In the genomic region with DNA sequence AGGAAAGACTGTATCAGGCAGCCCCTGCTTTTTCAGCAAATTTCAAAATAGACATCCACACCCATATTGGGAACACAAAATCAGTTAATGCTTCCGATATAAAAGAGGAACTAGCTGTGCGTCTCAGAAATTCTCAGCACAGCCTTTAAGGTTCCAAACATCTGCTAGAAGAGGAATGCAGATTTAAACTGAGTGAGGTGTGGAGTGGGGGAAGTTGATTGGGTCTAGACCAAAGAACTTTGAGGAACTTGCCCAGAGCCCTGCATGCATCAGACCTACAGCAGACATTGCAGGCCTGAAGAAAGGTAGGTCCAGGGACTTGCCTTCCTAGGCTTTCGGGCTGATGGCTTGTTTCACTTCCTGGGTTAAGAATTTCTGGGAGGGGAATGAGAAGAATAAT, we compare ENCODE assay signal across 14 cellular contexts. TPM values are rescaled to one million over a fixed set of nuclear protein-coding genes. Genes with fewer than 3 reads are reported as not detected.
A peak's percentile ranks its signal among the peaks of the same experiment; 100 is the strongest.
DNase-seq lines count a peak whose midpoint lies in the region; ATAC-seq and TF ChIP-seq lines count a peak whose summit lies in the region.
"Had no signal": no experiment of that assay in that cellular context is flagged by ENCODE, and none has a peak within 500 bp of the region (broad histone marks: within the 10 kb centered on the region; RNA-seq: fewer than 3 reads in every experiment).

TSS of gene MS4A4A (plus strand) at position 255 of the 400 bp plus-strand sequence. CDS start at position 265, 10 bp downstream.

- H3K9ac ChIP-seq in mammary epithelial cell (ENCODE audit: insufficient read depth, low read length): no peak within 1 kb of the TSS
- peak within 1 kb of the TSS in 1 of 2 donors; percentile 2 for H3K9ac ChIP-seq in mucosa of rectum (ENCODE audit: low read depth in 1 of 2, low read length in 2 of 2)

- peaks cover 5% of the 10 kb centered on the region for H3K4me1 Mint-ChIP-seq in endothelial cell (ENCODE audit: unreplicated experiment)
- no peaks in the 10 kb centered on the region for H3K4me1 Mint-ChIP-seq in activated naive CD8-positive, alpha-beta T cell treated with anti-CD3 and anti-CD28 coated beads, Interleukin-2, amount 50 U/mL, for 24 hours

- no peaks in the 10 kb centered on the region for H3K79me2 ChIP-seq in mammary epithelial cell (ENCODE audit: insufficient read depth, low read length)

- H3K27me3 Mint-ChIP-seq in endothelial cell (ENCODE audit: unreplicated experiment): no peaks in the 10 kb centered on the region
- peaks cover 9% of the 10 kb centered on the region for H3K27me3 Mint-ChIP-seq in activated naive CD8-positive, alpha-beta T cell treated with anti-CD3 and anti-CD28 coated beads, Interleukin-2, amount 50 U/mL, for 24 hours

- DNase-seq in breast epithelium (ENCODE audit: low spot score in 2 of 2) (no peak), mammary epithelial cell (no peak), endothelial cell (ENCODE audit: low spot score) (no peak)
- DNase-seq in activated naive CD8-positive, alpha-beta T cell treated with anti-CD3 and anti-CD28 coated beads, Interleukin-2, amount 50 U/mL, for 24 hours: no peak
- DNase-seq: activated CD4-positive, alpha-beta T cell treated with anti-CD3 and anti-CD28 coated beads for 4 hours; effector CD8-positive, alpha-beta T cell; HCEC 1CT had no signal

- peak within 1 kb of the TSS; percentile 4 to 33 (median 15) for H3K4me3 ChIP-seq in breast epithelium
- H3K4me3 ChIP-seq in mammary epithelial cell (replicated peaks in 1 of 3; ENCODE audit: insufficient read depth in 1 of 3, low read depth in 2 of 3, low read length in 3 of 3): no peak within 1 kb of the TSS
- peak within 1 kb of the TSS in 1 of 2 donors; percentile 15 for H3K4me3 ChIP-seq in mucosa of rectum (ENCODE audit: low read length in 2 of 2)

- no peak for TF ChIP-seq POLR2A in breast epithelium (IDR thresholded peaks at IDR 0.05)

- 97% methylated on average over 3 of the region's 3 CpGs for WGBS in mammary epithelial cell (ENCODE audit: low coverage, missing lambda C conversion rate)

- ATAC-seq in HG03342 (IDR thresholded peaks at IDR 0.05; ENCODE audit: unreplicated experiment): no peak
- ATAC-seq in activated naive CD8-positive, alpha-beta T cell treated with anti-CD3 and anti-CD28 coated beads, Interleukin-2, amount 50 U/mL, for 24 hours: no peak
- ATAC-seq in HG02852 (IDR thresholded peaks at IDR 0.05; ENCODE audit: unreplicated experiment): no peak

- H3K27me3 ChIP-seq in breast epithelium (no peaks in the 10 kb centered on the region), mammary epithelial cell (ENCODE audit: insufficient read depth, low read length) (peaks cover 3% of the 10 kb centered on the region), mucosa of rectum (ENCODE audit: control insufficient read depth in 2 of 2, insufficient read depth in 2 of 2, low read length in 2 of 2) (no peaks in the 10 kb centered on the region)

- in situ Hi-C loops in mammary epithelial cell (cut with MboI; ENCODE audit: low sequenced_read_pairs in 2 of 2): no loop called here

- H4K20me1 ChIP-seq in mammary epithelial cell (ENCODE audit: insufficient read depth, low read length): no peaks in the 10 kb centered on the region

- no peaks in the 10 kb centered on the region for H3K4me1 ChIP-seq in breast epithelium
- H3K4me1 ChIP-seq in mammary epithelial cell (ENCODE audit: insufficient read depth, low read length): no peaks in the 10 kb centered on the region
- H3K4me1 ChIP-seq in mucosa of rectum (ENCODE audit: control insufficient read depth in 2 of 2, insufficient read depth in 2 of 2, low read length in 2 of 2): no peaks in the 10 kb centered on the region

- H3K4me3 Mint-ChIP-seq in endothelial cell (ENCODE audit: unreplicated experiment): no peak within 1 kb of the TSS
- H3K4me3 Mint-ChIP-seq in activated naive CD8-positive, alpha-beta T cell treated with anti-CD3 and anti-CD28 coated beads, Interleukin-2, amount 50 U/mL, for 24 hours: no peak within 1 kb of the TSS
- H3K4me3 Mint-ChIP-seq: neural crest cell had no signal

- no peaks in the 10 kb centered on the region for H3K9me3 ChIP-seq in breast epithelium
- H3K9me3 ChIP-seq in mammary epithelial cell (replicated peaks; ENCODE audit: insufficient read depth, low read length): no peaks in the 10 kb centered on the region
- no peaks in the 10 kb centered on the region for H3K9me3 ChIP-seq in mucosa of rectum (ENCODE audit: control insufficient read depth in 2 of 2, low read length in 2 of 2)

- no peaks in the 10 kb centered on the region for H3K36me3 ChIP-seq in breast epithelium
- H3K36me3 ChIP-seq in mammary epithelial cell (ENCODE audit: insufficient read depth, low read length): no peaks in the 10 kb centered on the region
- H3K36me3 ChIP-seq in mucosa of rectum (ENCODE audit: control insufficient read depth in 2 of 2, insufficient read depth in 2 of 2, low read length in 2 of 2): no peaks in the 10 kb centered on the region

- H2AFZ ChIP-seq in mammary epithelial cell (ENCODE audit: low read depth, low read length): no peak within 1 kb of the TSS

- no peak within 1 kb of the TSS for H3K4me2 ChIP-seq in mammary epithelial cell (ENCODE audit: insufficient read depth, low read depth, low read length)

- dilution Hi-C loops in mammary epithelial cell (cut with HindIII; ENCODE audit: low sequenced_read_pairs): no loop called here

- TF ChIP-seq CTCF in breast epithelium (IDR thresholded peaks at IDR 0.05): no peak
- TF ChIP-seq CTCF in mammary epithelial cell (conservative IDR thresholded peaks at IDR 0.05 in 1 of 2, IDR thresholded peaks at IDR 0.05 in 1 of 2; ENCODE audit: extremely low read depth in 1 of 2, insufficient read depth in 1 of 2, low read depth in 1 of 2, low read length in 2 of 2): no peak
- TF ChIP-seq CTCF in endothelial cell (IDR thresholded peaks at IDR 0.05; ENCODE audit: unreplicated experiment): no peak

- no peaks in the 10 kb centered on the region for H3K9me3 Mint-ChIP-seq in endothelial cell (ENCODE audit: unreplicated experiment)
- no peaks in the 10 kb centered on the region for H3K9me3 Mint-ChIP-seq in activated naive CD8-positive, alpha-beta T cell treated with anti-CD3 and anti-CD28 coated beads, Interleukin-2, amount 50 U/mL, for 24 hours

- no peaks in the 10 kb centered on the region for H3K36me3 Mint-ChIP-seq in endothelial cell (ENCODE audit: low read depth, unreplicated experiment)
- H3K36me3 Mint-ChIP-seq in activated naive CD8-positive, alpha-beta T cell treated with anti-CD3 and anti-CD28 coated beads, Interleukin-2, amount 50 U/mL, for 24 hours (ENCODE audit: low read depth): no peaks in the 10 kb centered on the region

- CTCF ChIA-PET in mammary epithelial cell (lab: Charles Lee; ENCODE audit: low non-redundant PET): no interaction called here

- H3K27ac ChIP-seq in breast epithelium (peak within 1 kb of the TSS in 1 of 2 donors; percentile 20), mammary epithelial cell (ENCODE audit: insufficient read depth, low read depth, low read length) (no peak within 1 kb of the TSS), cingulate gyrus (ENCODE audit: low read depth, low read length) (peak within 1 kb of the TSS; percentile 49), mucosa of rectum (ENCODE audit: low read depth in 2 of 2, low read length in 2 of 2) (peak within 1 kb of the TSS; percentile 38)
- H3K27ac ChIP-seq: 22Rv1, RWPE1 had no signal

- no peak within 1 kb of the TSS for H3K27ac Mint-ChIP-seq in endothelial cell (ENCODE audit: unreplicated experiment)
- H3K27ac Mint-ChIP-seq in activated naive CD8-positive, alpha-beta T cell treated with anti-CD3 and anti-CD28 coated beads, Interleukin-2, amount 50 U/mL, for 24 hours: no peak within 1 kb of the TSS

- intact Hi-C loops in breast epithelium (cut with DNase I; ENCODE audit: low total_unique reads) (no loop called here), mammary epithelial cell (cut with micrococcal nuclease) (no loop called here)

- no TSS peak for BruUV-seq in mammary epithelial cell (replicated peaks; lab: Mats Ljungman, UMichigan)

RNA-seq across cellular contexts. Expression of gene MS4A4A, which starts in this region (rescaled TPM):
- total RNA-seq in breast epithelium (100 to 1,000 TPM in 1 of 3 donors, 10 to 100 TPM in 1, 1 to 10 TPM in 1; 9.8 to 174 (median 24.6) TPM), mammary epithelial cell (not detected), endothelial cell (ENCODE audit: unreplicated experiment) (not detected)
- not detected for polyA plus RNA-seq in mammary epithelial cell
- not detected for polyA minus RNA-seq in mammary epithelial cell
- total RNA-seq: neural crest cell had no signal

Comparison
In these comparisons a context has a peak if more than half of its experiments do, and no peak if none do; other contexts are left out.
1. H3K4me3 ChIP-seq: peak in breast epithelium (3 of 3); none in mammary epithelial cell (0 of 3).